ENCODE assay signal across 17 cellular contexts in the genomic region with DNA sequence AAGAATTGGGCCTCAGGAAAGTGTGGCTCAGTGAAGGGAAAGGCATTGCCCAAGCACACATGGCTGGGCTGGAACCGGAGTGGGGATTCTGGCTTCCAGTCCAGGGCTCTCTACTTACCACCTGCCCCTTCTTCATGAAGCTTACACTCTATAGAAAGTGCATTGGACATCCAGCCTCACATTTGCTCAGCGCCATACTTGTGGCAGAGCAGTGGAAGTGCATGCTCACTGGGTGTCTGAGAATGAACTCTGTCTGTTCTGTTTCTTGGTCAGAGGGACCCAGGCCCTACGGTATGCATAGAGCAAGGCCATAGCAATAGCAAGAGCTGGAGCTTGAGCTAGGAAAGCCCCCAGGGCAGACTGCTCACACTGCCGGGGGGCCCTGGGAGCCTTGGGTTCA.
DNase-seq lines count a peak whose midpoint lies in the region; ATAC-seq lines count a peak whose summit lies in the region.
"Had no signal": no experiment of that assay in that cellular context is flagged by ENCODE, and none has a peak within 500 bp of the region (broad histone marks: within the 10 kb centered on the region; RNA-seq: fewer than 3 reads in every experiment).

No MANE protein-coding gene starts in this region.

- ATAC-seq in T-helper 17 cell (no peak), GM21423 (IDR thresholded peaks at IDR 0.05; ENCODE audit: unreplicated experiment) (no peak)

- H3K27me3 ChIP-seq in mesendoderm (ENCODE audit: insufficient read depth, low read length, poor library complexity), result no peaks in the 10 kb centered on the region

- no peak overlapping the region for H3K27ac Mint-ChIP-seq in T-helper 17 cell
- H3K27ac Mint-ChIP-seq: CD14-positive monocyte had no signal

- in situ Hi-C loops in SK-MEL-5 (cut with HindIII; ENCODE audit: low pct_unique_long_range_greater_than_20kb, low sequenced_read_pairs), result no loop called here

- H3K9ac ChIP-seq in mesendoderm (ENCODE audit: low read length), result no peak overlapping the region

- no peaks in the 10 kb centered on the region for H3K36me3 ChIP-seq in mesendoderm (ENCODE audit: control insufficient read depth, insufficient read depth, low read length)
- H3K36me3 ChIP-seq: HAP-1 had no signal

- no peaks in the 10 kb centered on the region for H3K27me3 Mint-ChIP-seq in T-helper 17 cell

- no peaks in the 10 kb centered on the region for H3K79me1 ChIP-seq in mesendoderm (ENCODE audit: low read length)

- H2BK15ac ChIP-seq in mesendoderm (replicated peaks; ENCODE audit: low read depth), result no peak overlapping the region

- no peaks in the 10 kb centered on the region for H3K79me2 ChIP-seq in mesendoderm (ENCODE audit: control insufficient read depth, insufficient read depth, low read length)

- H3K4me3 Mint-ChIP-seq in T-helper 17 cell, result no peak overlapping the region
- H3K4me3 Mint-ChIP-seq: CD14-positive monocyte had no signal

- WGBS in mesendoderm (ENCODE audit: extremely low coverage, insufficient coverage, low lambda C conversion rate), result no CpG with 5 or more reads among the region's 4 CpGs

- no peak overlapping the region for H3K4ac ChIP-seq in mesendoderm (ENCODE audit: low read depth, low read length)

- no peak overlapping the region for H3K18ac ChIP-seq in mesendoderm (ENCODE audit: low read length)

- DNase-seq in NCI-H82 (lab: John Stamatoyannopoulos, UW) (peak; percentile 9), NCI-H82 treated with DMSO at 0.1 percent for 48 hours (lab: John Stamatoyannopoulos, UW; ENCODE audit: unreplicated experiment) (no peak), SK-MEL-5 (ENCODE audit: low read depth, low spot score) (peak; percentile 21), mesendoderm (peak; percentile 11), T-helper 17 cell (no peak)
- no peak for DNase-seq in stimulated activated CD4-positive, alpha-beta T cell treated with anti-CD3 and anti-CD28 coated beads, Interleukin-4, amount 100 ng/mL, for 4 hours
- DNase-seq: EL, KG1, NCI-H1694, NCI-H2081 treated with DMSO at 0.1 percent for 48 hours, NCI-H2171 treated with DMSO at 0.1 percent for 48 hours, NCI-H524 treated with DMSO at 0.1 percent for 48 hours, T-helper 1 cell had no signal

- H2BK120ac ChIP-seq in mesendoderm (ENCODE audit: low read depth, low read length), result no peak overlapping the region

- no peak overlapping the region for H3K4me3 ChIP-seq in mesendoderm (ENCODE audit: low read length)
- H3K4me3 ChIP-seq: HAP-1 had no signal

- H3K56ac ChIP-seq in mesendoderm (ENCODE audit: low read length), result no peak overlapping the region

- no peak overlapping the region for H3K27ac ChIP-seq in mesendoderm (ENCODE audit: low read depth, low read length)
- H3K27ac ChIP-seq: HL-60 had no signal

- no peak overlapping the region for H3K4me2 ChIP-seq in mesendoderm (ENCODE audit: low read length)

- H3K4me1 Mint-ChIP-seq in T-helper 17 cell, result no peaks in the 10 kb centered on the region
- H3K4me1 Mint-ChIP-seq: CD14-positive monocyte had no signal

- no peaks in the 10 kb centered on the region for H3K9me3 ChIP-seq in T-helper 17 cell (ENCODE audit: control insufficient read depth, low read length, poor library complexity, severe bottlenecking)
- H3K9me3 ChIP-seq: HAP-1 had no signal

- no peak overlapping the region for H3K23ac ChIP-seq in mesendoderm (ENCODE audit: low read length)

- H4K5ac ChIP-seq in mesendoderm (ENCODE audit: low read length), result no peak overlapping the region

- no peak overlapping the region for H2AK5ac ChIP-seq in mesendoderm (ENCODE audit: low read length)

- no peak overlapping the region for H4K8ac ChIP-seq in mesendoderm (ENCODE audit: low read depth, low read length)

- H3K4me1 ChIP-seq in mesendoderm (ENCODE audit: control insufficient read depth, low read depth, low read length), result peaks cover 2% of the 10 kb centered on the region
- H3K4me1 ChIP-seq: HAP-1 had no signal

- no peak overlapping the region for H2BK5ac ChIP-seq in mesendoderm (ENCODE audit: low read length)

- no peaks in the 10 kb centered on the region for H3K36me3 Mint-ChIP-seq in T-helper 17 cell (ENCODE audit: low read depth)
- H3K36me3 Mint-ChIP-seq: CD14-positive monocyte had no signal

Comparison
In these comparisons a context has a peak if more than half of its experiments do, and no peak if none do; other contexts are left out.
1. DNase-seq: peak in NCI-H82 (single experiment), SK-MEL-5 (single experiment) and mesendoderm (single experiment); none in NCI-H82 treated with DMSO at 0.1 percent for 48 hours (single experiment), T-helper 17 cell (0 of 3) and stimulated activated CD4-positive, alpha-beta T cell treated with anti-CD3 and anti-CD28 coated beads, Interleukin-4, amount 100 ng/mL, for 4 hours (0 of 2).